35 cellular contexts compared by ENCODE assay signal in the genomic region with DNA sequence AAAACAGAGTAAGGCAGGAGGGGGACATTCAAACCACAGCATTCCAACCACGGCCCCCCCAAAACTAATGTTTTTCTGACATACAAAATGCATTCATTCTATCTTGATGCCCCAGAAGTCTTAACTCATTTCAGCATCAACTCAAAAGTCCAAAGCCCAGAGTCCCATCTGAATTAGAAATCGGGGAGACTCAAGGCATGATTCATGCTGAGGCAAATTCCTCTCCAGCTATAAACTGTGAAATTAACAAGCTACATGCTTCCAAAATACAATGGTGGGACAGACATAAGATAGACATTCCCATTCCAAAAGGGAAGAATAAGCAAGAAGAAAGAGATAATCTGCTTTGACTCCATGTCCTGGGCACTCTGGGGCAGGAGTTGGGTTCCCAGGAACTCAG.
"Had no signal": no experiment of that assay in that cellular context is flagged by ENCODE, and none has a peak within 500 bp of the region (broad histone marks: within the 10 kb centered on the region; RNA-seq: fewer than 3 reads in every experiment).

No MANE protein-coding gene starts in this region.

- H3K9me3 ChIP-seq: MG63, Peyer's patch, SJSA1, SK-N-SH had no signal

- H3K4me3 Mint-ChIP-seq: activated CD8-positive, alpha-beta T cell treated with anti-CD3 and anti-CD28 coated beads for 36 hours; activated naive CD8-positive, alpha-beta T cell treated with anti-CD3 and anti-CD28 coated beads for 36 hours; activated T-cell treated with anti-CD3 and anti-CD28 coated beads, Interleukin-2, amount 50 U/mL, for 72 hours; activated T-helper 17 cell treated with anti-CD3 and anti-CD28 coated beads, Interleukin-2, amount 50 U/mL, for 72 hours; central memory CD8-positive, alpha-beta T cell had no signal

- DNase-seq: activated CD4-positive, alpha-beta T cell treated with anti-CD3 and anti-CD28 coated beads for 1 hour; activated CD4-positive, alpha-beta T cell treated with anti-CD3 and anti-CD28 coated beads for 48 hours; activated CD4-positive, CD25-positive, alpha-beta regulatory T cell; activated CD8-positive, alpha-beta T cell treated with anti-CD3 and anti-CD28 coated beads for 36 hours; activated effector memory CD4-positive, alpha-beta T cell treated with anti-CD3 and anti-CD28 coated beads, Interleukin-2, amount 50 U/mL, for 16 hours; activated naive CD4-positive, alpha-beta T cell; activated naive CD4-positive, alpha-beta T cell treated with anti-CD3 and anti-CD28 coated beads, Interleukin-2, amount 50 U/mL, for 16 hours; activated naive CD8-positive, alpha-beta T cell treated with anti-CD3 and anti-CD28 coated beads for 36 hours; activated T-cell treated with anti-CD3 and anti-CD28 coated beads, Interleukin-2, amount 50 U/mL, for 1 hour; activated T-cell treated with anti-CD3 and anti-CD28 coated beads, Interleukin-2, amount 50 U/mL, for 72 hours; amniotic stem cell; aorta; brain microvascular endothelial cell; MG63; NCI-H1048; NCI-H1105 treated with DMSO at 0.1 percent for 48 hours; NCI-H1436; NCI-H1694 treated with DMSO at 0.1 percent for 48 hours; NCI-H2029; NCI-H345; NCI-H526; NCI-H748 treated with DMSO at 0.1 percent for 48 hours; NK-92 treated with Interleukin-12 subunit alpha and Interleukin-12 subunit beta, amount 100 ng/mL, for 24 hours; PC-3; Peyer's patch; RPMI8226; SHP77 treated with DMSO at 0.1 percent for 48 hours; SK-N-SH; T-helper 1 cell; T-helper 2 cell; T-helper 9 cell; WERI-Rb-1 had no signal

- H3K4me2 ChIP-seq: SK-N-SH had no signal

- H3K9me3 Mint-ChIP-seq: activated CD8-positive, alpha-beta T cell treated with anti-CD3 and anti-CD28 coated beads for 36 hours; activated naive CD8-positive, alpha-beta T cell treated with anti-CD3 and anti-CD28 coated beads for 36 hours; activated T-cell treated with anti-CD3 and anti-CD28 coated beads, Interleukin-2, amount 50 U/mL, for 72 hours; activated T-helper 17 cell treated with anti-CD3 and anti-CD28 coated beads, Interleukin-2, amount 50 U/mL, for 72 hours; central memory CD8-positive, alpha-beta T cell had no signal

- H3K27me3 Mint-ChIP-seq: activated CD8-positive, alpha-beta T cell treated with anti-CD3 and anti-CD28 coated beads for 36 hours; activated naive CD8-positive, alpha-beta T cell treated with anti-CD3 and anti-CD28 coated beads for 36 hours had no signal

- H3K27me3 ChIP-seq: brain microvascular endothelial cell, MG63, Peyer's patch, SJSA1 had no signal

- H3K27ac Mint-ChIP-seq: activated CD8-positive, alpha-beta T cell treated with anti-CD3 and anti-CD28 coated beads for 36 hours; activated naive CD8-positive, alpha-beta T cell treated with anti-CD3 and anti-CD28 coated beads for 36 hours; activated T-cell treated with anti-CD3 and anti-CD28 coated beads, Interleukin-2, amount 50 U/mL, for 72 hours; activated T-helper 17 cell treated with anti-CD3 and anti-CD28 coated beads, Interleukin-2, amount 50 U/mL, for 72 hours had no signal

- H3K36me3 Mint-ChIP-seq: activated naive CD8-positive, alpha-beta T cell treated with anti-CD3 and anti-CD28 coated beads for 36 hours had no signal

- H3K27ac ChIP-seq: brain microvascular endothelial cell, Peyer's patch, SJSA1, WERI-Rb-1 had no signal

- ATAC-seq: activated CD8-positive, alpha-beta T cell treated with anti-CD3 and anti-CD28 coated beads for 36 hours; activated T-cell treated with anti-CD3 and anti-CD28 coated beads, Interleukin-2, amount 50 U/mL, for 72 hours; activated T-helper 17 cell treated with anti-CD3 and anti-CD28 coated beads, Interleukin-2, amount 50 U/mL, for 72 hours; PC-3 had no signal

- H3K36me3 ChIP-seq: brain microvascular endothelial cell, MG63, Peyer's patch, SJSA1, WERI-Rb-1 had no signal

- H3K4me1 Mint-ChIP-seq: activated T-helper 17 cell treated with anti-CD3 and anti-CD28 coated beads, Interleukin-2, amount 50 U/mL, for 72 hours; central memory CD8-positive, alpha-beta T cell had no signal

- H3K4me1 ChIP-seq: Peyer's patch, SJSA1 had no signal

- H3K4me3 ChIP-seq: MG63, Peyer's patch, SJSA1 had no signal
